In genomic region chr7:1136841-1137516, GRCh38 we compare ENCODE assay signal across 8 cellular contexts. TPM values are rescaled to one million over a fixed set of nuclear protein-coding genes. Genes with fewer than 3 reads are reported as not detected.
DNase-seq lines count a peak whose midpoint lies in the region; ATAC-seq and TF ChIP-seq lines count a peak whose summit lies in the region.

No MANE protein-coding gene starts in this region.

- peaks cover 48% of the 10 kb centered on the region for H3K4me1 Mint-ChIP-seq in activated B cell treated with CpG ODN at 0.5 μM for 24 hours

- H3K36me3 ChIP-seq in iPS-15b (ENCODE audit: control insufficient read depth, insufficient read depth, low read length), result no peaks in the 10 kb centered on the region
- H3K36me3 ChIP-seq in subcutaneous abdominal adipose tissue (ENCODE audit: control insufficient read depth in 5 of 5, insufficient read depth in 5 of 5, low read length in 5 of 5), result no peaks in the 10 kb centered on the region

- in situ Hi-C loops in KBM-7 (cut with MboI; ENCODE audit: low pct_unique_long_range_greater_than_20kb, low sequenced_read_pairs), result no loop called here

- H3K9me3 ChIP-seq in iPS-15b (ENCODE audit: control insufficient read depth, insufficient read depth, low read length), result no peaks in the 10 kb centered on the region
- H3K9me3 ChIP-seq in subcutaneous abdominal adipose tissue (ENCODE audit: control insufficient read depth in 5 of 5, low read length in 5 of 5), result no peaks in the 10 kb centered on the region

- H3K9ac ChIP-seq in iPS-15b (ENCODE audit: low read depth, low read length) (peak overlapping the region; percentile 0), subcutaneous abdominal adipose tissue (ENCODE audit: low read length in 5 of 5) (no peak overlapping the region)

- DNase-seq in DMS79 (lab: John Stamatoyannopoulos, UW) (peak; percentile 36), KBM-7 (peak; percentile 70), activated B cell treated with CpG ODN at 0.5 μM for 24 hours (no peak), HPDE6-E6E7 (ENCODE audit: extremely low spot score) (no peak)

- peak overlapping the region; percentile 70 for H3K27ac Mint-ChIP-seq in activated B cell treated with CpG ODN at 0.5 μM for 24 hours

- no peak for TF ChIP-seq CTCF in activated B cell treated with CpG ODN at 0.5 μM for 24 hours (IDR thresholded peaks at IDR 0.05)

- H3K27me3 ChIP-seq in iPS-15b (ENCODE audit: control insufficient read depth, insufficient read depth, low read length) (no peaks in the 10 kb centered on the region), subcutaneous abdominal adipose tissue (ENCODE audit: control insufficient read depth in 5 of 5, insufficient read depth in 4 of 5, low read length in 5 of 5) (no peaks in the 10 kb centered on the region)

- peak overlapping the region; percentile 82 for H3K4me3 Mint-ChIP-seq in activated B cell treated with CpG ODN at 0.5 μM for 24 hours

- H3K4me1 ChIP-seq in iPS-15b (ENCODE audit: control insufficient read depth, insufficient read depth, low read length) (no peaks in the 10 kb centered on the region), subcutaneous abdominal adipose tissue (ENCODE audit: control insufficient read depth in 5 of 5, insufficient read depth in 5 of 5, low read length in 5 of 5) (peaks cover 0 to 19% (median 18%) of the 10 kb centered on the region in 5 donors)

- intact Hi-C loops in activated B cell treated with CpG ODN at 0.5 μM for 24 hours (cut with micrococcal nuclease), result loop anchor here (5.0 kb wide), 2 partner anchors 260 to 320 kb away; partner anchors contain the start of gene GET4

- no peak for ATAC-seq in activated B cell treated with CpG ODN at 0.5 μM for 24 hours (ENCODE audit: low read depth)
- no peak for ATAC-seq in HG03097 (IDR thresholded peaks at IDR 0.05; ENCODE audit: low FRiP score, unreplicated experiment)
- no peak for ATAC-seq in GM18873 (IDR thresholded peaks at IDR 0.05; ENCODE audit: low FRiP score, unreplicated experiment)

- H3K27ac ChIP-seq in subcutaneous abdominal adipose tissue (ENCODE audit: low read depth, low read length), result no peak overlapping the region

- H3K36me3 Mint-ChIP-seq in activated B cell treated with CpG ODN at 0.5 μM for 24 hours (ENCODE audit: low read depth), result no peaks in the 10 kb centered on the region

- CTCF ChIA-PET in activated B cell treated with CpG ODN at 0.5 μM for 24 hours (lab: Charles Lee), result interaction anchor here (1.0 to 2.0 kb wide), 2 partner anchors 71 to 144 kb away, joined by 3 to 11 read pairs; no protein-coding TSS in a partner anchor

- no peaks in the 10 kb centered on the region for H3K27me3 Mint-ChIP-seq in activated B cell treated with CpG ODN at 0.5 μM for 24 hours

- H3K4me3 ChIP-seq in iPS-15b (ENCODE audit: low read depth, low read length) (peak overlapping the region; percentile 77), subcutaneous abdominal adipose tissue (ENCODE audit: low read depth in 1 of 5, low read length in 5 of 5) (peak overlapping the region; percentile 74 to 88 (median 83))

- POLR2A ChIA-PET in activated B cell treated with CpG ODN at 0.5 μM for 24 hours (lab: Charles Lee), result interaction anchor here (0.6 to 1.9 kb wide), 4 partner anchors 14 to 144 kb away, joined by 3 to 7 read pairs (median 4); no protein-coding TSS in a partner anchor

- H3K9me3 Mint-ChIP-seq in activated B cell treated with CpG ODN at 0.5 μM for 24 hours, result no peaks in the 10 kb centered on the region

RNA-seq across cellular contexts. Expression of gene ZFAND2A, which starts 23.0 kb away (rescaled TPM):
- 20.4 and 21.6 TPM in 2 replicates for total RNA-seq in activated B cell treated with CpG ODN at 0.5 μM for 24 hours

RNA-seq across cellular contexts. Expression of gene GPER1, which starts 49.1 kb away (rescaled TPM):
- total RNA-seq in activated B cell treated with CpG ODN at 0.5 μM for 24 hours, result 2.7 and 3.0 TPM in 2 replicates

Comparison
In these comparisons a context has a peak if more than half of its experiments do, and no peak if none do; other contexts are left out.
1. DNase-seq: peak in DMS79 (single experiment) and KBM-7 (single experiment); none in activated B cell treated with CpG ODN at 0.5 μM for 24 hours (single experiment) and HPDE6-E6E7 (single experiment).